20 cellular contexts compared by ENCODE assay signal in genomic region chr13:80577285-80577684, GRCh38.
A peak's percentile ranks its signal among the peaks of the same experiment; 100 is the strongest.
DNase-seq lines count a peak whose midpoint lies in the region; ATAC-seq and TF ChIP-seq lines count a peak whose summit lies in the region.
"Had no signal": no experiment of that assay in that cellular context is flagged by ENCODE, and none has a peak within 500 bp of the region (broad histone marks: within the 10 kb centered on the region; RNA-seq: fewer than 3 reads in every experiment).

No MANE protein-coding gene starts in this region.

- no peaks in the 10 kb centered on the region for H3K9me2 ChIP-seq in Loucy (replicated peaks; ENCODE audit: low read depth, low read length)

- POLR2A ChIA-PET in A673 (lab: Charles Lee; ENCODE audit: low non-redundant PET) (no interaction called here), MCF 10A (lab: Yijun Ruan, JAX) (no interaction called here)

- H3K4me3 ChIP-seq in A673 (ENCODE audit: low read depth, low read length, poor library complexity, severe bottlenecking): no peak overlapping the region
- H3K4me3 ChIP-seq in Loucy (ENCODE audit: low read length, poor library complexity, severe bottlenecking): no peak overlapping the region
- no peak overlapping the region for H3K4me3 ChIP-seq in endodermal cell (ENCODE audit: low read length)
- H3K4me3 ChIP-seq in aorta (ENCODE audit: low read length in 2 of 2): no peak overlapping the region
- H3K4me3 ChIP-seq: BLaER1 treated with 17β-estradiol and CSF1 and Interleukin-3, amounts not matched to agents 10 nM and 100 nM had no signal

- H3F3A ChIP-seq in Loucy (ENCODE audit: low read depth): no peaks in the 10 kb centered on the region

- H3K27me3 Mint-ChIP-seq in endodermal cell (ENCODE audit: insufficient read depth) (no peaks in the 10 kb centered on the region), neural crest cell (ENCODE audit: low read depth) (no peaks in the 10 kb centered on the region), MCF 10A (ENCODE audit: insufficient read depth, unreplicated experiment) (no peaks in the 10 kb centered on the region)
- H3K27me3 Mint-ChIP-seq: CD4-positive, alpha-beta T cell had no signal

- CTCF ChIA-PET in A673 (lab: Charles Lee): no interaction called here
- CTCF ChIA-PET in MCF 10A (lab: Yijun Ruan, JAX): interaction anchor here (0.6 to 0.7 kb wide), 4 partner anchors 63 to 775 kb away, joined by 3 to 5 read pairs (median 3); no protein-coding TSS in a partner anchor

- intact Hi-C loops in A673 (cut with micrococcal nuclease; ENCODE audit: unreplicated experiment) (no loop called here), MCF 10A (cut with micrococcal nuclease) (no loop called here), aorta (cut with DNase I) (no loop called here)

- H3K9ac ChIP-seq in Loucy (ENCODE audit: low read depth, low read length, poor library complexity, severe bottlenecking) (no peak overlapping the region), endodermal cell (ENCODE audit: extremely low read depth, low read length, poor library complexity, severe bottlenecking) (no peak overlapping the region)
- H3K9ac ChIP-seq: BLaER1 treated with 17β-estradiol and CSF1 and Interleukin-3, amounts not matched to agents 10 nM and 100 nM had no signal

- H2AFZ ChIP-seq in Loucy (ENCODE audit: low read length): no peak overlapping the region

- no peak for ATAC-seq in aorta (ENCODE audit: low FRiP score)
- ATAC-seq: PC-3 had no signal

- H3K4me1 Mint-ChIP-seq in endodermal cell (peaks cover 15% of the 10 kb centered on the region), neural crest cell (peaks cover 1% of the 10 kb centered on the region), MCF 10A (ENCODE audit: insufficient read depth, unreplicated experiment) (peaks cover 12% of the 10 kb centered on the region)

- 46 to 52% methylated on average over 4 to 5 of the region's 5 CpGs for WGBS in endodermal cell (ENCODE audit: insufficient coverage in 1 of 2, insufficient read length in 1 of 2), 2 experiments
- 66 to 72% methylated on average over 5 of the region's 5 CpGs for WGBS in aorta, 2 donors

- no peak overlapping the region for H3K4me2 ChIP-seq in Loucy (ENCODE audit: low read depth, low read length, poor library complexity, severe bottlenecking)

- no peak overlapping the region for H3K4me3 Mint-ChIP-seq in endodermal cell
- no peak overlapping the region for H3K4me3 Mint-ChIP-seq in neural crest cell
- H3K4me3 Mint-ChIP-seq in MCF 10A (ENCODE audit: unreplicated experiment): no peak overlapping the region
- H3K4me3 Mint-ChIP-seq: CD4-positive, alpha-beta T cell had no signal

- no peaks in the 10 kb centered on the region for H3K27me3 ChIP-seq in A673 (replicated peaks; ENCODE audit: insufficient read depth, low read depth, low read length, poor library complexity)
- H3K27me3 ChIP-seq in Loucy (ENCODE audit: insufficient read depth, low read length, poor library complexity, severe bottlenecking): no peaks in the 10 kb centered on the region
- no peaks in the 10 kb centered on the region for H3K27me3 ChIP-seq in endodermal cell (ENCODE audit: control insufficient read depth, insufficient read depth, low read length, poor library complexity, severe bottlenecking)
- H3K27me3 ChIP-seq in aorta (ENCODE audit: control insufficient read depth in 1 of 2, insufficient read depth in 2 of 2, low read length in 1 of 2): no peaks in the 10 kb centered on the region
- H3K27me3 ChIP-seq: BLaER1 treated with 17β-estradiol and CSF1 and Interleukin-3, amounts not matched to agents 10 nM and 100 nM had no signal

- H3K4me1 ChIP-seq in A673 (ENCODE audit: insufficient read depth, low read length, poor library complexity, severe bottlenecking): peaks cover 10% of the 10 kb centered on the region
- H3K4me1 ChIP-seq in Loucy (ENCODE audit: insufficient read depth, low read length, poor library complexity, severe bottlenecking): peaks cover under 1% of the 10 kb centered on the region
- H3K4me1 ChIP-seq in endodermal cell (ENCODE audit: control insufficient read depth, insufficient read depth, low read length): peaks cover 7% of the 10 kb centered on the region
- no peaks in the 10 kb centered on the region for H3K4me1 ChIP-seq in aorta (ENCODE audit: control insufficient read depth in 1 of 2, insufficient read depth in 2 of 2, low read length in 2 of 2)

- no peaks in the 10 kb centered on the region for H3K36me3 ChIP-seq in A673 (ENCODE audit: insufficient read depth, low read length, poor library complexity, severe bottlenecking)
- no peaks in the 10 kb centered on the region for H3K36me3 ChIP-seq in Loucy (ENCODE audit: insufficient read depth, low read length)
- no peaks in the 10 kb centered on the region for H3K36me3 ChIP-seq in endodermal cell (ENCODE audit: control insufficient read depth, insufficient read depth, low read length)
- H3K36me3 ChIP-seq in aorta (ENCODE audit: control insufficient read depth in 1 of 2, insufficient read depth in 2 of 2, low read length in 1 of 2): no peaks in the 10 kb centered on the region
- H3K36me3 ChIP-seq: BLaER1 treated with 17β-estradiol and CSF1 and Interleukin-3, amounts not matched to agents 10 nM and 100 nM had no signal

- H3K27ac Mint-ChIP-seq in endodermal cell (no peak overlapping the region), neural crest cell (ENCODE audit: unreplicated experiment) (peak overlapping the region; percentile 60), MCF 10A (ENCODE audit: low read depth, unreplicated experiment) (no peak overlapping the region)
- H3K27ac Mint-ChIP-seq: CD4-positive, alpha-beta T cell had no signal

- H3K9me3 Mint-ChIP-seq in endodermal cell (peaks cover 32% of the 10 kb centered on the region), neural crest cell (peaks cover 25% of the 10 kb centered on the region), MCF 10A (ENCODE audit: unreplicated experiment) (peaks cover 10% of the 10 kb centered on the region)
- H3K9me3 Mint-ChIP-seq: CD4-positive, alpha-beta T cell had no signal

- BruUV-seq in A673 (replicated peaks; lab: Mats Ljungman, UMichigan) (no TSS peak), MCF 10A (replicated peaks; lab: Mats Ljungman, UMichigan) (no TSS peak)

- H3K79me2 ChIP-seq in Loucy (ENCODE audit: insufficient read depth, low read length): no peaks in the 10 kb centered on the region

- TF ChIP-seq CTCF in A673 (conservative IDR thresholded peaks at IDR 0.05; ENCODE audit: low read depth, low read length) (peak; percentile 17; the same call in 1 of the 2 replicates), Loucy (conservative IDR thresholded peaks at IDR 0.05; ENCODE audit: low read length) (0 out of 2 replicates have a peak, but pooled peaks have one; percentile 13), endodermal cell (conservative IDR thresholded peaks at IDR 0.05) (peak; percentile 50), neural crest cell (conservative IDR thresholded peaks at IDR 0.05) (no peak), MCF 10A (IDR thresholded peaks at IDR 0.05; ENCODE audit: unreplicated experiment) (no peak)

- H3K9me3 ChIP-seq in A673 (ENCODE audit: low read depth, low read length, poor library complexity, severe bottlenecking) (no peaks in the 10 kb centered on the region), Loucy (ENCODE audit: insufficient read depth, low read depth, low read length) (no peaks in the 10 kb centered on the region), endodermal cell (ENCODE audit: control insufficient read depth, low read length) (peaks cover 16% of the 10 kb centered on the region), aorta (ENCODE audit: control insufficient read depth, low read length) (no peaks in the 10 kb centered on the region)

- H3K36me3 Mint-ChIP-seq in endodermal cell (ENCODE audit: low read depth): no peaks in the 10 kb centered on the region
- peaks cover 7% of the 10 kb centered on the region for H3K36me3 Mint-ChIP-seq in neural crest cell (ENCODE audit: low read depth)
- no peaks in the 10 kb centered on the region for H3K36me3 Mint-ChIP-seq in MCF 10A (ENCODE audit: insufficient read depth, unreplicated experiment)

- DNase-seq in A673 (ENCODE audit: low spot score): no peak
- peak; percentile 49 for DNase-seq in endodermal cell
- no peak for DNase-seq in neural crest cell (ENCODE audit: low read depth, low spot score)
- DNase-seq in stimulated activated CD4-positive, alpha-beta T cell treated with anti-CD3 and anti-CD28 coated beads, Interleukin-4, amount 100 ng/mL, for 1 hour: no peak
- DNase-seq in MCF 10A (ENCODE audit: unreplicated experiment): no peak
- DNase-seq in aorta: no peak
- DNase-seq: CD4-positive, alpha-beta T cell; DMS53; HCEC 1CT; Karpas-422; MV-4-11; NCI-H1105 treated with DMSO at 0.1 percent for 48 hours; NCI-H146; NCI-H1930; NCI-H446; NCI-H774; NK-92 treated with Interleukin-12 subunit alpha and Interleukin-12 subunit beta, amount 100 ng/mL, for 24 hours; PC-3 had no signal

- H3K27ac ChIP-seq in A673 (ENCODE audit: low read depth, low read length, poor library complexity, severe bottlenecking) (no peak overlapping the region), endodermal cell (ENCODE audit: low read depth, low read length) (no peak overlapping the region), aorta (ENCODE audit: low read depth in 1 of 2, low read length in 2 of 2) (no peak overlapping the region)

- H4K20me1 ChIP-seq in Loucy (ENCODE audit: insufficient read depth, low read length, poor library complexity, severe bottlenecking): no peaks in the 10 kb centered on the region
- H4K20me1 ChIP-seq: BLaER1 treated with 17β-estradiol and CSF1 and Interleukin-3, amounts not matched to agents 10 nM and 100 nM had no signal

Comparison
In these comparisons a context has a peak if more than half of its experiments do, and no peak if none do; other contexts are left out.
1. CTCF ChIP-seq: peak in A673 (single experiment), Loucy (single experiment) and endodermal cell (single experiment); none in neural crest cell (single experiment) and MCF 10A (single experiment).